Comparison of ENCODE assay signal across 20 cellular contexts in genomic region chr2:219436491-219436890, GRCh38. TPM values are rescaled to one million over a fixed set of nuclear protein-coding genes. Genes with fewer than 3 reads are reported as not detected.
"Had no signal": no experiment of that assay in that cellular context is flagged by ENCODE, and none has a peak within 500 bp of the region (broad histone marks: within the 10 kb centered on the region; RNA-seq: fewer than 3 reads in every experiment).

No MANE protein-coding gene starts in this region.

- DNase-seq: activated CD4-positive, alpha-beta T cell treated with anti-CD3 and anti-CD28 coated beads, Interleukin-2, amount 50 U/mL, for 4 hours; activated CD4-positive, CD25-positive, alpha-beta regulatory T cell treated with anti-CD3 and anti-CD28 coated beads, Interleukin-2, amount 50 U/mL, for 72 hours; activated naive CD4-positive, alpha-beta T cell; activated T-cell treated with anti-CD3 and anti-CD28 coated beads for 4 hours; anterior cingulate cortex; dermis blood vessel endothelial cell; hypothalamus; naive B cell; right lobe of liver; SHP77; spleen; stimulated activated CD4-positive, alpha-beta T cell treated with anti-CD3 and anti-CD28 coated beads, Interleukin-2, amount 100 ng/mL, for 24 hours; T-helper 1 cell; T1000 had no signal

- H3K27ac ChIP-seq: right lobe of liver, spleen, upper lobe of left lung had no signal

- H3K9me3 ChIP-seq: right lobe of liver, spleen, upper lobe of left lung had no signal

- ATAC-seq: SK-N-SH treated with all-trans-retinoic acid at 6 μM for 48 hours; stimulated activated effector memory CD8-positive, alpha-beta T cell treated with anti-CD3 and anti-CD28 coated beads, Interleukin-12 subunit alpha, Interleukin-12 subunit beta, amount 100 ng/mL, for 72 hours had no signal

- H3K4me3 ChIP-seq: lung, right lobe of liver, spleen, upper lobe of left lung had no signal

- H3K36me3 ChIP-seq: right lobe of liver, spleen, upper lobe of left lung had no signal

RNA-seq across cellular contexts. Expression of gene DES, which starts 18.3 kb away (rescaled TPM):
- total RNA-seq: dermis blood vessel endothelial cell, epithelial cell of proximal tubule, glomerular endothelial cell had no signal
